12 cellular contexts compared by ENCODE assay signal in the genomic region with DNA sequence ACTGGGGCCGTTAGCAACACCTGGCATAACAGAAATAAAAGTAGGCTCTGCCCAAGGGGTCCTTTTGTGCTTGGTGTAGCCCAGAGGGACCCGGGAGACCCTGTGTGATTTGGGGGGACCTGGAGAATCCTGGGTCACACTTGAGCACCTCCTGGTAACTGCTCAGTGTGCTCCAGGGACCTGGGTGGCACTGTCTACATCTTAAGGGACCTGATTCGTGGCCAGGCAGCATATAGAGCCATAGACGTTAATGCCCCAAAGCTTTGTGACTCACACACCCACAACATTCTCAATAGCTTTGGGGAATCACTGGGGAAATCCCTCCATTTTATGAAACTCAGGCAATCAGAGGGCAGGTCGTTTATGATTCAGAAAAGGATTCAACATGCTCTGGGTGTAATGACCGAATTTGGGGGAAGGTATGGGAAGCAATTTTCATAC. TPM values are rescaled to one million over a fixed set of nuclear protein-coding genes. Genes with fewer than 3 reads are reported as not detected.
DNase-seq lines count a peak whose midpoint lies in the region; ATAC-seq and TF ChIP-seq lines count a peak whose summit lies in the region.
"Had no signal": no experiment of that assay in that cellular context is flagged by ENCODE, and none has a peak within 500 bp of the region (broad histone marks: within the 10 kb centered on the region; RNA-seq: fewer than 3 reads in every experiment).

No MANE protein-coding gene starts in this region.

- CTCF ChIA-PET in activated B cell treated with CpG ODN at 0.5 μM for 24 hours (lab: Charles Lee), result interaction anchor here (1.4 to 3.5 kb wide), 2 partner anchors 9 to 105 kb away, joined by 3 to 19 read pairs; no protein-coding TSS in a partner anchor

- TF ChIP-seq CTCF in activated B cell treated with CpG ODN at 0.5 μM for 24 hours (IDR thresholded peaks at IDR 0.05) (no peak), fibroblast of villous mesenchyme (IDR thresholded peaks at IDR 0.05; ENCODE audit: insufficient read depth, low read depth, low read length) (no peak), uterus (IDR thresholded peaks at IDR 0.05) (no peak)

- DNase-seq in activated CD8-positive, alpha-beta memory T cell treated with anti-CD3 and anti-CD28 coated beads for 24 hours, result peak; percentile 76
- no peak for DNase-seq in activated CD8-positive, alpha-beta memory T cell treated with anti-CD3 and anti-CD28 coated beads, Interleukin-2, amount 50 U/mL, for 4 hours
- DNase-seq in activated B cell treated with CpG ODN at 0.5 μM for 24 hours, result no peak
- peak; percentile 32 for DNase-seq in fibroblast of villous mesenchyme (ENCODE audit: low read depth)
- peak in 1 of 2 donors; percentile 68 for DNase-seq in stimulated activated effector memory CD8-positive, alpha-beta T cell treated with anti-CD3 and anti-CD28 coated beads, Interleukin-12 subunit alpha, Interleukin-12 subunit beta, amount 100 ng/mL, for 72 hours (ENCODE audit: low spot score in 2 of 2)
- DNase-seq in NCI-H524 treated with DMSO at 0.1 percent for 48 hours (lab: John Stamatoyannopoulos, UW), result no peak
- DNase-seq in NCI-H446 (lab: John Stamatoyannopoulos, UW), result no peak
- DNase-seq in uterus, result no peak
- DNase-seq: caudate nucleus, hypothalamus, NCI-H2227 treated with DMSO at 0.1 percent for 48 hours had no signal

- intact Hi-C loops in activated B cell treated with CpG ODN at 0.5 μM for 24 hours (cut with micrococcal nuclease) (loop anchor here (5.0 kb wide), 2 partner anchors 250 to 290 kb away; a partner anchor contains a TSS), uterus (cut with DNase I; ENCODE audit: low total_unique reads) (no loop called here)

- H3K4me1 ChIP-seq in uterus, result peaks cover 0 to 15% of the 10 kb centered on the region in 2 donors

- H3K4me3 Mint-ChIP-seq in activated B cell treated with CpG ODN at 0.5 μM for 24 hours, result peak overlapping the region; percentile 63
- H3K4me3 Mint-ChIP-seq in stimulated activated effector memory CD8-positive, alpha-beta T cell treated with anti-CD3 and anti-CD28 coated beads, Interleukin-12 subunit alpha, Interleukin-12 subunit beta, amount 100 ng/mL, for 72 hours, result peak overlapping the region; percentile 59

- no peaks in the 10 kb centered on the region for H3K36me3 ChIP-seq in uterus

- H3K9me3 ChIP-seq in uterus, result no peaks in the 10 kb centered on the region

- H3K27me3 ChIP-seq in uterus, result peaks cover 15 to 48% of the 10 kb centered on the region in 2 donors

- H3K4me1 Mint-ChIP-seq in activated B cell treated with CpG ODN at 0.5 μM for 24 hours, result peaks cover 22% of the 10 kb centered on the region
- H3K4me1 Mint-ChIP-seq in stimulated activated effector memory CD8-positive, alpha-beta T cell treated with anti-CD3 and anti-CD28 coated beads, Interleukin-12 subunit alpha, Interleukin-12 subunit beta, amount 100 ng/mL, for 72 hours, result peaks cover 34% of the 10 kb centered on the region

- H3K4me3 ChIP-seq in fibroblast of villous mesenchyme (ENCODE audit: low read depth, low read length), result no peak overlapping the region
- H3K4me3 ChIP-seq in uterus, result no peak overlapping the region

- H3K9me3 Mint-ChIP-seq in activated B cell treated with CpG ODN at 0.5 μM for 24 hours, result no peaks in the 10 kb centered on the region
- H3K9me3 Mint-ChIP-seq in stimulated activated effector memory CD8-positive, alpha-beta T cell treated with anti-CD3 and anti-CD28 coated beads, Interleukin-12 subunit alpha, Interleukin-12 subunit beta, amount 100 ng/mL, for 72 hours, result no peaks in the 10 kb centered on the region

- H3K27me3 Mint-ChIP-seq in activated B cell treated with CpG ODN at 0.5 μM for 24 hours, result peaks cover 47% of the 10 kb centered on the region

- H3K36me3 Mint-ChIP-seq in activated B cell treated with CpG ODN at 0.5 μM for 24 hours (ENCODE audit: low read depth), result no peaks in the 10 kb centered on the region
- no peaks in the 10 kb centered on the region for H3K36me3 Mint-ChIP-seq in stimulated activated effector memory CD8-positive, alpha-beta T cell treated with anti-CD3 and anti-CD28 coated beads, Interleukin-12 subunit alpha, Interleukin-12 subunit beta, amount 100 ng/mL, for 72 hours

- ATAC-seq in activated B cell treated with CpG ODN at 0.5 μM for 24 hours (ENCODE audit: low read depth), result peak; percentile 83
- peak; percentile 90 for ATAC-seq in stimulated activated effector memory CD8-positive, alpha-beta T cell treated with anti-CD3 and anti-CD28 coated beads, Interleukin-12 subunit alpha, Interleukin-12 subunit beta, amount 100 ng/mL, for 72 hours

- POLR2A ChIA-PET in activated B cell treated with CpG ODN at 0.5 μM for 24 hours (lab: Charles Lee), result interaction anchor here (1.0 to 1.5 kb wide), 3 partner anchors 8 to 292 kb away, joined by 3 read pairs; a partner anchor contains a TSS

- peak overlapping the region; percentile 53 for H3K27ac Mint-ChIP-seq in activated B cell treated with CpG ODN at 0.5 μM for 24 hours
- H3K27ac Mint-ChIP-seq in stimulated activated effector memory CD8-positive, alpha-beta T cell treated with anti-CD3 and anti-CD28 coated beads, Interleukin-12 subunit alpha, Interleukin-12 subunit beta, amount 100 ng/mL, for 72 hours, result peak overlapping the region; percentile 5

- H3K27ac ChIP-seq in uterus, result no peak overlapping the region

- no peak for TF ChIP-seq POLR2A in uterus (IDR thresholded peaks at IDR 0.05)

RNA-seq across cellular contexts. Expression of a gene that starts 3.6 kb away (rescaled TPM):
- total RNA-seq in activated B cell treated with CpG ODN at 0.5 μM for 24 hours (not detected in 2 replicates), fibroblast of villous mesenchyme (26.8 and 44.8 TPM in 2 replicates), uterus (100 to 1,000 TPM in 3 of 4 donors, 10 to 100 TPM in 1; 54.1 to 347 (median 188) TPM)

RNA-seq across cellular contexts. Expression of a gene that starts 18.2 kb away (rescaled TPM):
- total RNA-seq in activated B cell treated with CpG ODN at 0.5 μM for 24 hours (not detected in 2 replicates), fibroblast of villous mesenchyme (not detected in 2 replicates), uterus (not detected)
- total RNA-seq: T-helper 1 cell treated with Interleukin-12 subunit alpha and Interleukin-12 subunit beta and Interleukin-4 antibody, amounts not matched to agents 30 ng/mL and 1 ng/mL, for 36 hours had no signal

RNA-seq across cellular contexts. Expression of a gene that starts 28.8 kb away (rescaled TPM):
- not detected in 2 replicates for total RNA-seq in activated B cell treated with CpG ODN at 0.5 μM for 24 hours
- not detected in 2 replicates for total RNA-seq in fibroblast of villous mesenchyme
- 1 to 10 TPM in 1 of 4 donors, under 1 TPM in 1, not detected in 2; 0.37 to 1.3 TPM for total RNA-seq in uterus
- total RNA-seq: T-helper 1 cell treated with Interleukin-12 subunit alpha and Interleukin-12 subunit beta and Interleukin-4 antibody, amounts not matched to agents 30 ng/mL and 1 ng/mL, for 36 hours had no signal

Comparison
In these comparisons a context has a peak if more than half of its experiments do, and no peak if none do; other contexts are left out.
1. DNase-seq: peak in activated CD8-positive, alpha-beta memory T cell treated with anti-CD3 and anti-CD28 coated beads for 24 hours (single experiment) and fibroblast of villous mesenchyme (single experiment); none in activated CD8-positive, alpha-beta memory T cell treated with anti-CD3 and anti-CD28 coated beads, Interleukin-2, amount 50 U/mL, for 4 hours (single experiment), activated B cell treated with CpG ODN at 0.5 μM for 24 hours (single experiment), NCI-H524 treated with DMSO at 0.1 percent for 48 hours (single experiment), NCI-H446 (0 of 2) and uterus (0 of 2).
2. RNA of a gene that starts 3.6 kb away (total RNA-seq): 54.1 to 347 TPM in uterus and 26.8 to 44.8 TPM in fibroblast of villous mesenchyme; not detected in activated B cell treated with CpG ODN at 0.5 μM for 24 hours; every median in the first group is over 10 times any median in the second.